ENCODE assay signal across 1 cellular context in genomic region chr14:21023817-21024667, GRCh38.
TF ChIP-seq lines count a peak whose summit lies in the region.

No MANE protein-coding gene starts in this region.

TF ChIP-seq in GM23338, 12 proteins besides CTCF, POLR2A, EP300 and RAD21 (continued from another document):
- TF ChIP-seq, protein P1, sequence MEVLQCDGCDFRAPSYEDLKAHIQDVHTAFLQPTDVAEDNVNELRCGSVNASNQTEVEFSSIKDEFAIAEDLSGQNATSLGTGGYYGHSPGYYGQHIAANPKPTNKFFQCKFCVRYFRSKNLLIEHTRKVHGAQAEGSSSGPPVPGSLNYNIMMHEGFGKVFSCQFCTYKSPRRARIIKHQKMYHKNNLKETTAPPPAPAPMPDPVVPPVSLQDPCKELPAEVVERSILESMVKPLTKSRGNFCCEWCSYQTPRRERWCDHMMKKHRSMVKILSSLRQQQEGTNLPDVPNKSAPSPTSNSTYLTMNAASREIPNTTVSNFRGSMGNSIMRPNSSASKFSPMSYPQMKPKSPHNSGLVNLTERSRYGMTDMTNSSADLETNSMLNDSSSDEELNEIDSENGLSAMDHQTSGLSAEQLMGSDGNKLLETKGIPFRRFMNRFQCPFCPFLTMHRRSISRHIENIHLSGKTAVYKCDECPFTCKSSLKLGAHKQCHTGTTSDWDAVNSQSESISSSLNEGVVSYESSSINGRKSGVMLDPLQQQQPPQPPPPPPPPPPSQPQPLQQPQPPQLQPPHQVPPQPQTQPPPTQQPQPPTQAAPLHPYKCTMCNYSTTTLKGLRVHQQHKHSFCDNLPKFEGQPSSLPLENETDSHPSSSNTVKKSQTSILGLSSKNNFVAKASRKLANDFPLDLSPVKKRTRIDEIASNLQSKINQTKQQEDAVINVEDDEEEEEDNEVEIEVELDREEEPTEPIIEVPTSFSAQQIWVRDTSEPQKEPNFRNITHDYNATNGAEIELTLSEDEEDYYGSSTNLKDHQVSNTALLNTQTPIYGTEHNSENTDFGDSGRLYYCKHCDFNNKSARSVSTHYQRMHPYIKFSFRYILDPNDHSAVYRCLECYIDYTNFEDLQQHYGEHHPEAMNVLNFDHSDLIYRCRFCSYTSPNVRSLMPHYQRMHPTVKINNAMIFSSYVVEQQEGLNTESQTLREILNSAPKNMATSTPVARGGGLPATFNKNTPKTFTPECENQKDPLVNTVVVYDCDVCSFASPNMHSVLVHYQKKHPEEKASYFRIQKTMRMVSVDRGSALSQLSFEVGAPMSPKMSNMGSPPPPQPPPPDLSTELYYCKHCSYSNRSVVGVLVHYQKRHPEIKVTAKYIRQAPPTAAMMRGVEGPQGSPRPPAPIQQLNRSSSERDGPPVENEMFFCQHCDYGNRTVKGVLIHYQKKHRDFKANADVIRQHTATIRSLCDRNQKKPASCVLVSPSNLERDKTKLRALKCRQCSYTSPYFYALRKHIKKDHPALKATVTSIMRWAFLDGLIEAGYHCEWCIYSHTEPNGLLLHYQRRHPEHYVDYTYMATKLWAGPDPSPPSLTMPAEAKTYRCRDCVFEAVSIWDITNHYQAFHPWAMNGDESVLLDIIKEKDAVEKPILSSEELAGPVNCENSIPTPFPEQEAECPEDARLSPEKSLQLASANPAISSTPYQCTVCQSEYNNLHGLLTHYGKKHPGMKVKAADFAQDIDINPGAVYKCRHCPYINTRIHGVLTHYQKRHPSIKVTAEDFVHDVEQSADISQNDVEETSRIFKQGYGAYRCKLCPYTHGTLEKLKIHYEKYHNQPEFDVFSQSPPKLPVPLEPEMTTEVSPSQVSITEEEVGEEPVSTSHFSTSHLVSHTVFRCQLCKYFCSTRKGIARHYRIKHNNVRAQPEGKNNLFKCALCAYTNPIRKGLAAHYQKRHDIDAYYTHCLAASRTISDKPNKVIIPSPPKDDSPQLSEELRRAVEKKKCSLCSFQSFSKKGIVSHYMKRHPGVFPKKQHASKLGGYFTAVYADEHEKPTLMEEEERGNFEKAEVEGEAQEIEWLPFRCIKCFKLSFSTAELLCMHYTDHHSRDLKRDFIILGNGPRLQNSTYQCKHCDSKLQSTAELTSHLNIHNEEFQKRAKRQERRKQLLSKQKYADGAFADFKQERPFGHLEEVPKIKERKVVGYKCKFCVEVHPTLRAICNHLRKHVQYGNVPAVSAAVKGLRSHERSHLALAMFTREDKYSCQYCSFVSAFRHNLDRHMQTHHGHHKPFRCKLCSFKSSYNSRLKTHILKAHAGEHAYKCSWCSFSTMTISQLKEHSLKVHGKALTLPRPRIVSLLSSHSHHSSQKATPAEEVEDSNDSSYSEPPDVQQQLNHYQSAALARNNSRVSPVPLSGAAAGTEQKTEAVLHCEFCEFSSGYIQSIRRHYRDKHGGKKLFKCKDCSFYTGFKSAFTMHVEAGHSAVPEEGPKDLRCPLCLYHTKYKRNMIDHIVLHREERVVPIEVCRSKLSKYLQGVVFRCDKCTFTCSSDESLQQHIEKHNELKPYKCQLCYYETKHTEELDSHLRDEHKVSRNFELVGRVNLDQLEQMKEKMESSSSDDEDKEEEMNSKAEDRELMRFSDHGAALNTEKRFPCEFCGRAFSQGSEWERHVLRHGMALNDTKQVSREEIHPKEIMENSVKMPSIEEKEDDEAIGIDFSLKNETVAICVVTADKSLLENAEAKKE (CRISPR knock-in tag; IDR thresholded peaks at IDR 0.05), result no peak
- no peak for TF ChIP-seq ZNF331 (CRISPR knock-in tag; IDR thresholded peaks at IDR 0.05; ENCODE audit: low read depth)
- TF ChIP-seq ZNF114 (CRISPR knock-in tag; IDR thresholded peaks at IDR 0.05), result no peak
